In the genomic region with DNA sequence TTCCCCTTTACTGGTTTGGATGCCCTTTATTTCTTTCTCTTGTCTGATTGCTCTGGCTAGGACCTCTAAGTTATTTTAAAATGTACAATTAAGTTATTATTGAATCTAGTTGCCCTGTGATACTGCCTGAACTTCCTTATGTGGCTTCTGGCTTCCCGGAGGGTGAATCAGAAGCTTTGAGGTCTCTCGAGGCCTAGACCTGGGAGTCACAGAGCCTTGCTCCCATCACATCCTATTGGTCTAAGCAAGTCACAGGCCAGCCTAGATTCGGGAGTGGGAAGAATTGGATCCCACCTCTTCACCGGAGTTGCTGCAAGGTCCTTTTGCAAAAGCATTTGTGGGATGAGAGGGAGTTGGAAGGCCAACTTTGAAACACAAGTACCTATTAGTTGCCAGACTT, we compare ENCODE assay signal across 28 cellular contexts. TPM values are rescaled to one million over a fixed set of nuclear protein-coding genes. Genes with fewer than 3 reads are reported as not detected.
DNase-seq lines count a peak whose midpoint lies in the region; ATAC-seq, FAIRE-seq and TF ChIP-seq lines count a peak whose summit lies in the region.
"Had no signal": no experiment of that assay in that cellular context is flagged by ENCODE, and none has a peak within 500 bp of the region (broad histone marks: within the 10 kb centered on the region; RNA-seq: fewer than 3 reads in every experiment).

No MANE protein-coding gene starts in this region.

- peaks cover 99% of the 10 kb centered on the region for H3K4me1 ChIP-seq in DOHH2 (ENCODE audit: control insufficient read depth, low read length)
- no peaks in the 10 kb centered on the region for H3K4me1 ChIP-seq in H9 (ENCODE audit: insufficient read depth, low read length)
- H3K4me1 ChIP-seq: pancreas, suprapubic skin, upper lobe of right lung had no signal

- peaks cover 4 to 13% of the 10 kb centered on the region in 2 experiments for H3K4me1 Mint-ChIP-seq in H9
- H3K4me1 Mint-ChIP-seq in T-cell, result peaks cover 26 to 52% (median 44%) of the 10 kb centered on the region in 3 donors
- peaks cover 58 to 86% (median 72%) of the 10 kb centered on the region in 3 donors for H3K4me1 Mint-ChIP-seq in naive B cell

- no CpG with 5 or more reads among the region's 4 CpGs for WGBS in H9 (ENCODE audit: extremely low coverage, insufficient read length, low lambda C conversion rate)

- no peak overlapping the region for H4K91ac ChIP-seq in H9 (ENCODE audit: insufficient read length, low read depth, low read length)

- TF ChIP-seq CTCF in DOHH2 (IDR thresholded peaks at IDR 0.05; ENCODE audit: low read depth, low read length, poor library complexity, severe bottlenecking), result no peak
- no peak for TF ChIP-seq CTCF in H9 (conservative IDR thresholded peaks at IDR 0.05)

- no peaks in the 10 kb centered on the region for H3K27me3 ChIP-seq in DOHH2 (ENCODE audit: control insufficient read depth, low read length)
- H3K27me3 ChIP-seq in H9 (ENCODE audit: insufficient read depth, low read length), result no peaks in the 10 kb centered on the region
- H3K27me3 ChIP-seq: gastroesophageal sphincter, pancreas, SJSA1, suprapubic skin, upper lobe of right lung had no signal

- no peak for DNase-seq in H9
- no peak for DNase-seq in T-cell
- DNase-seq in naive B cell, result no peak
- no peak for DNase-seq in GM12892 (ENCODE audit: insufficient read length)
- DNase-seq in NCI-H1694 (lab: John Stamatoyannopoulos, UW), result no peak
- no peak for DNase-seq in NCI-H526 treated with DMSO at 0.1 percent for 48 hours (lab: John Stamatoyannopoulos, UW)
- DNase-seq: activated CD4-positive, alpha-beta T cell treated with anti-CD3 and anti-CD28 coated beads, Interleukin-2, amount 50 U/mL, for 4 hours; activated CD4-positive, CD25-positive, alpha-beta regulatory T cell; activated naive CD4-positive, alpha-beta T cell treated with anti-CD3 and anti-CD28 coated beads for 36 hours; C1 segment of cervical spinal cord; Caco-2; GF-D8; mucosa of descending colon; NCI-H1092 treated with DMSO at 0.1 percent for 48 hours; NCI-H187; NCI-H2171; pancreas; retina; stimulated activated naive CD4-positive, alpha-beta T cell treated with Interleukin-2 at 50 U/mL for 16 hours; upper lobe of right lung had no signal

- no peak overlapping the region for H2BK120ac ChIP-seq in H9 (ENCODE audit: low read depth, low read length, poor library complexity, severe bottlenecking)

- H3K4me3 ChIP-seq in DOHH2 (ENCODE audit: low read length), result peak overlapping the region; percentile 78
- H3K4me3 ChIP-seq: gastroesophageal sphincter, lung, mucosa of descending colon, pancreas, SJSA1, suprapubic skin, upper lobe of right lung had no signal

- peaks cover 79% of the 10 kb centered on the region for H3F3A ChIP-seq in DOHH2 (ENCODE audit: control insufficient read depth, insufficient read depth)

- no peak overlapping the region for H3K56ac ChIP-seq in H9 (ENCODE audit: insufficient read length, low read depth, low read length)

- H3K4ac ChIP-seq in H9 (ENCODE audit: low read depth, low read length), result no peak overlapping the region

- H2BK20ac ChIP-seq in H9 (ENCODE audit: low read depth, low read length, poor library complexity, severe bottlenecking), result no peak overlapping the region

- H4K5ac ChIP-seq in H9 (ENCODE audit: insufficient read length, low read depth, low read length), result no peak overlapping the region

- H4K8ac ChIP-seq in H9 (replicated peaks; ENCODE audit: insufficient read length, low read depth, low read length), result no peak overlapping the region

- H3K36me3 Mint-ChIP-seq in H9 (ENCODE audit: insufficient read depth in 1 of 3, low read depth in 3 of 3) (no peaks in the 10 kb centered on the region; a peak in 2 of 7 replicates), T-cell (peaks cover 6% of the 10 kb centered on the region), naive B cell (peaks cover 0 to 7% of the 10 kb centered on the region in 2 donors)

- no peak overlapping the region for H3T11ph ChIP-seq in H9 (ENCODE audit: low read length)

- peaks cover 49% of the 10 kb centered on the region for H3K36me3 ChIP-seq in DOHH2 (ENCODE audit: control insufficient read depth, low read length)
- H3K36me3 ChIP-seq: gastroesophageal sphincter, pancreas, SJSA1, suprapubic skin, upper lobe of right lung had no signal

- H3K79me2 ChIP-seq in DOHH2 (ENCODE audit: control insufficient read depth, low read length), result peaks cover 96% of the 10 kb centered on the region
- H3K79me2 ChIP-seq in H9 (ENCODE audit: insufficient read depth, low read length), result peaks cover 2% of the 10 kb centered on the region; the same call in 1 of the 2 replicates

- H2AFZ ChIP-seq in H9 (ENCODE audit: low read length), result no peak overlapping the region

- no peaks in the 10 kb centered on the region for H3K27me3 Mint-ChIP-seq in H9 (ENCODE audit: low read depth)
- no peaks in the 10 kb centered on the region for H3K27me3 Mint-ChIP-seq in T-cell
- no peaks in the 10 kb centered on the region for H3K27me3 Mint-ChIP-seq in naive B cell

- no peak overlapping the region for H2BK12ac ChIP-seq in H9 (ENCODE audit: insufficient read length, low read depth, low read length)

- H3K79me1 ChIP-seq in H9 (ENCODE audit: insufficient read depth, low read depth, low read length, poor library complexity, severe bottlenecking), result peaks cover 3% of the 10 kb centered on the region

- H3K4me3 Mint-ChIP-seq in H9 (no peak overlapping the region), T-cell (no peak overlapping the region), naive B cell (peak overlapping the region; percentile 36 to 88 (median 66))
- H3K4me3 Mint-ChIP-seq: activated naive CD4-positive, alpha-beta T cell treated with anti-CD3 and anti-CD28 coated beads for 36 hours; activated T-helper 1 cell treated with anti-CD3 and anti-CD28 coated beads, Interleukin-12 subunit alpha, Interleukin-12 subunit beta, Interleukin-2, Interleukin-4 antibody, amounts not matched to agents 30 ng/mL and 10 ng/mL and 1 ng/mL, durations not matched to agents 14 hours and 24 hours and 36 hours had no signal

- H3K4me2 ChIP-seq in DOHH2 (ENCODE audit: low read length) (peak overlapping the region; percentile 100), H9 (ENCODE audit: insufficient read depth, insufficient read length, low read length) (no peak overlapping the region)

- H3K9me3 ChIP-seq in DOHH2 (ENCODE audit: control insufficient read depth, insufficient read depth, low read length) (peaks cover 4% of the 10 kb centered on the region; the same call in 1 of the 2 replicates), H9 (ENCODE audit: control insufficient read depth, low read depth, low read length) (no peaks in the 10 kb centered on the region)
- H3K9me3 ChIP-seq: gastroesophageal sphincter, mucosa of descending colon, pancreas, SJSA1, suprapubic skin, upper lobe of right lung had no signal

- H3K27ac Mint-ChIP-seq in H9 (no peak overlapping the region), T-cell (peak overlapping the region; percentile 17 to 76), naive B cell (peak overlapping the region in 5 of 6 donors; percentile 49 to 90 (median 83))
- H3K27ac Mint-ChIP-seq: activated naive CD4-positive, alpha-beta T cell treated with anti-CD3 and anti-CD28 coated beads for 36 hours; activated T-helper 1 cell treated with anti-CD3 and anti-CD28 coated beads, Interleukin-12 subunit alpha, Interleukin-12 subunit beta, Interleukin-2, Interleukin-4 antibody, amounts not matched to agents 30 ng/mL and 10 ng/mL and 1 ng/mL, durations not matched to agents 14 hours and 24 hours and 36 hours had no signal

- no peaks in the 10 kb centered on the region for H3K23me2 ChIP-seq in H9 (ENCODE audit: insufficient read length, low read depth, low read length, poor library complexity, severe bottlenecking)

- H3K27ac ChIP-seq in DOHH2 (ENCODE audit: low read depth, low read length) (peak overlapping the region; percentile 95), H9 (ENCODE audit: insufficient read length, low read depth, low read length) (no peak overlapping the region)
- H3K27ac ChIP-seq: gastroesophageal sphincter, pancreas, RWPE1, SJSA1, suprapubic skin, upper lobe of right lung had no signal

- no peak overlapping the region for H3K14ac ChIP-seq in H9 (ENCODE audit: insufficient read depth, low read length)

- no peak overlapping the region for H3K23ac ChIP-seq in H9 (ENCODE audit: insufficient read length, low read depth, low read length)

- POLR2A ChIA-PET in T-cell (lab: Charles Lee), result no interaction called here

- no peak overlapping the region for H2AK5ac ChIP-seq in H9 (ENCODE audit: insufficient read length, low read length)

- no peak overlapping the region for H2BK15ac ChIP-seq in H9 (ENCODE audit: low read depth, low read length)

- ATAC-seq in T-cell (replicated peaks in 1 of 4) (no peak), naive B cell (ENCODE audit: low read depth in 2 of 2) (peak; percentile 16 to 20), GM21447 (IDR thresholded peaks at IDR 0.05; ENCODE audit: unreplicated experiment) (no peak)
- ATAC-seq: gastroesophageal sphincter, mucosa of descending colon, pancreas, upper lobe of right lung had no signal

- CTCF ChIA-PET in T-cell (lab: Charles Lee), result no interaction called here

- H4K20me1 ChIP-seq in DOHH2 (ENCODE audit: control insufficient read depth, insufficient read depth, low read depth, low read length) (no peaks in the 10 kb centered on the region), H9 (ENCODE audit: control insufficient read depth, insufficient read depth, insufficient read length) (no peaks in the 10 kb centered on the region)

- H3K9me3 Mint-ChIP-seq in H9 (peaks cover 0 to 5% of the 10 kb centered on the region in 2 experiments; a peak in 1 of 5 replicates), T-cell (no peaks in the 10 kb centered on the region), naive B cell (peaks cover 0 to 18% (median 12%) of the 10 kb centered on the region in 7 donors)
- H3K9me3 Mint-ChIP-seq: activated naive CD4-positive, alpha-beta T cell treated with anti-CD3 and anti-CD28 coated beads for 36 hours; activated T-helper 1 cell treated with anti-CD3 and anti-CD28 coated beads, Interleukin-12 subunit alpha, Interleukin-12 subunit beta, Interleukin-2, Interleukin-4 antibody, amounts not matched to agents 30 ng/mL and 10 ng/mL and 1 ng/mL, durations not matched to agents 14 hours and 24 hours and 36 hours had no signal

- no peak for TF ChIP-seq POLR2A in GM12892 (IDR thresholded peaks at IDR 0.05; ENCODE audit: low read depth, low read length)

- no peak overlapping the region for H3K9ac ChIP-seq in H9 (ENCODE audit: extremely low read depth, insufficient read length, low read length)

- no peaks in the 10 kb centered on the region for H3K9me2 ChIP-seq in DOHH2 (replicated peaks; ENCODE audit: control insufficient read depth, low read length)

- FAIRE-seq in GM12892 (lab: Jason Lieb, UNC), result no peak
- FAIRE-seq: pancreas had no signal

- H3K18ac ChIP-seq in H9 (ENCODE audit: insufficient read length, low read depth, low read length), result peak overlapping the region; percentile 46

- H2BK5ac ChIP-seq in H9 (ENCODE audit: insufficient read length, low read length), result no peak overlapping the region

RNA-seq across cellular contexts. Expression of a gene that starts 15.2 kb away (rescaled TPM):
- total RNA-seq in H9 (2021), result 16.9 and 21.4 TPM in 2 replicates
- 10 to 100 TPM; 26.3 to 49.8 (median 31.3) TPM for total RNA-seq in T-cell
- 10 to 100 TPM; 62.1 to 82.2 (median 70.3) TPM for polyA plus RNA-seq in naive B cell (ENCODE audit: low read depth in 6 of 6)
- polyA plus RNA-seq in GM12892 (2012; ENCODE audit: missing spikeins), result 54.0 TPM

Comparison
In these comparisons a context has a peak if more than half of its experiments do, and no peak if none do; other contexts are left out.
1. H3K27ac Mint-ChIP-seq: peak in T-cell (2 of 2) and naive B cell (5 of 6); none in H9 (0 of 3).
2. H3K4me3 Mint-ChIP-seq: peak in naive B cell (8 of 8); none in H9 (0 of 2) and T-cell (0 of 3).
3. ATAC-seq: peak in naive B cell (2 of 2); none in T-cell (0 of 4) and GM21447 (single experiment).